In the genomic region with DNA sequence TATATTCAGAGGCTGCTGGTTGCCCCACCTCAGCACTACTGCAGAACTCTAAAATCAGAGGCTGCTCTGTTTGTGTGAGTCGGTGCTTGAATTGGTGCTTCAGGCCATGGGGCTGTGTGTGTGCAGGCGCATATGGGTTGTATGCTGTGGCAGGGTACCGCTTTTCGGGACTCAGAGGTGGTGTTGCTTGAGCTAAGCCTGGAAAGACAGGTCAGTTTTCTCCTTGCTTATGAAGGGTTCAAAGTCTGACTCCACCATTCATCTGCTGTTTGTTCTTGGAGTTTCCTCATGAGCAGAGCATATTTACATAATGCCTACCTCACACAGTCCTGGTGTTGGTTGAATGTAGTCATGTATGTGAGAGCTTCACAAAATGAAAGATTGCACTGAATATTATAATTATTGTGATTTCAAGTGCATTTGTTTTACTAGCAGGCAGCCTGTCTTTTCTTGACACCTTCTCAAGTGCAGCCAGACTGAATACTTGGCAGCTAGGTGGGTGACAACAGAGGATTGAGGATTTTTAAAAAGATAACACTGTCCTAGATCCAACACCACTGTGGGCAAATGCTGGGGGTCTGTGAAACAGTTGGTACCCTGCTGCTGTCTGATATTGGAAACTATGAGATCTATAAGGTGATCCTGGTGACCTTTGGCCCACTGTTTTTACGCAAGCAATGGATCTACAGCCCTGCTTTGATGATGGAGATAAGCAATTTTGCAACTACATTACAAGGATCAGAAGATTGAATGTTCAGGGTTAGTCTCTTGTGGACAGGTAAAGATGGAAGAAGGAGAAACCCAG, we compare ENCODE assay signal across 32 cellular contexts. TPM values are rescaled to one million over a fixed set of nuclear protein-coding genes. Genes with fewer than 3 reads are reported as not detected.
DNase-seq lines count a peak whose midpoint lies in the region; ATAC-seq, FAIRE-seq and TF ChIP-seq lines count a peak whose summit lies in the region.
"Had no signal": no experiment of that assay in that cellular context is flagged by ENCODE, and none has a peak within 500 bp of the region (broad histone marks: within the 10 kb centered on the region; RNA-seq: fewer than 3 reads in every experiment).

No MANE protein-coding gene starts in this region.

- TF ChIP-seq POLR2A in body of pancreas (IDR thresholded peaks at IDR 0.05), result peak in 2 of 3 donors; percentile 33 to 36

- no peaks in the 10 kb centered on the region for H3K27me3 Mint-ChIP-seq in stimulated activated naive CD8-positive, alpha-beta T cell treated with anti-CD3 and anti-CD28 coated beads, Interleukin-15, amount 100 ng/mL, for 72 hours
- H3K27me3 Mint-ChIP-seq: activated T-cell treated with anti-CD3 and anti-CD28 coated beads, Interleukin-2, amount 50 U/mL, for 24 hours; stimulated activated naive B cell treated with anti-CD40 and anti-IgM and Interleukin-4, amounts not matched to agents 10 μg/mL and 1 μg/mL and 100 μg/mL, for 72 hours had no signal

- H3K4me1 ChIP-seq in body of pancreas (peaks cover 60% of the 10 kb centered on the region), lower lobe of right lung (peaks cover 34% of the 10 kb centered on the region), small intestine (ENCODE audit: control insufficient read depth in 2 of 2, insufficient read depth in 1 of 2, low read depth in 1 of 2, low read length in 1 of 2) (no peaks in the 10 kb centered on the region)

- TF ChIP-seq CTCF in body of pancreas (IDR thresholded peaks at IDR 0.05) (no peak), lower lobe of right lung (IDR thresholded peaks at IDR 0.05) (no peak)

- H3K4me3 ChIP-seq in body of pancreas, result no peak overlapping the region
- peak overlapping the region; percentile 81 for H3K4me3 ChIP-seq in lower lobe of right lung
- no peak overlapping the region for H3K4me3 ChIP-seq in small intestine (ENCODE audit: low read depth in 1 of 2, low read length in 2 of 2)
- H3K4me3 ChIP-seq: coronary artery had no signal

- H3K27ac Mint-ChIP-seq in stimulated activated naive CD8-positive, alpha-beta T cell treated with anti-CD3 and anti-CD28 coated beads, Interleukin-15, amount 100 ng/mL, for 72 hours, result no peak overlapping the region
- H3K27ac Mint-ChIP-seq: activated T-cell treated with anti-CD3 and anti-CD28 coated beads, Interleukin-2, amount 50 U/mL, for 24 hours; CD8-positive, alpha-beta T cell; immature natural killer cell; stimulated activated naive B cell treated with anti-CD40 and anti-IgM and Interleukin-4, amounts not matched to agents 10 μg/mL and 1 μg/mL and 100 μg/mL, for 72 hours had no signal

- no peaks in the 10 kb centered on the region for H3K9me3 ChIP-seq in body of pancreas
- no peaks in the 10 kb centered on the region for H3K9me3 ChIP-seq in lower lobe of right lung
- no peaks in the 10 kb centered on the region for H3K9me3 ChIP-seq in small intestine (ENCODE audit: control insufficient read depth, low read depth)
- H3K9me3 ChIP-seq: esophagus squamous epithelium, SK-N-SH had no signal

- intact Hi-C loops in body of pancreas (cut with DNase I), result no loop called here
- intact Hi-C loops in lower lobe of right lung (cut with DNase I), result no loop called here

- WGBS in body of pancreas, 2 donors, result 31 to 41% methylated on average over 5 of the region's 5 CpGs
- WGBS in small intestine, 3 donors, result 20 to 68% (median 34%) methylated on average over 5 of the region's 5 CpGs

- no peak overlapping the region for H3K4me3 Mint-ChIP-seq in stimulated activated naive CD8-positive, alpha-beta T cell treated with anti-CD3 and anti-CD28 coated beads, Interleukin-15, amount 100 ng/mL, for 72 hours
- H3K4me3 Mint-ChIP-seq: activated T-cell treated with anti-CD3 and anti-CD28 coated beads, Interleukin-2, amount 50 U/mL, for 24 hours; CD8-positive, alpha-beta T cell; immature natural killer cell; stimulated activated naive B cell treated with anti-CD40 and anti-IgM and Interleukin-4, amounts not matched to agents 10 μg/mL and 1 μg/mL and 100 μg/mL, for 72 hours had no signal

- DNase-seq in HT-29 (ENCODE audit: low spot score) (peak; percentile 56), body of pancreas (peak; percentile 38 to 67 (median 44)), lower lobe of right lung (no peak), small intestine (peak; percentile 91), NCI-H2227 treated with DMSO at 0.1 percent for 48 hours (lab: John Stamatoyannopoulos, UW) (no peak)
- no peak for DNase-seq in stimulated activated naive CD8-positive, alpha-beta T cell treated with anti-CD3 and anti-CD28 coated beads, Interleukin-15, amount 100 ng/mL, for 72 hours
- DNase-seq: activated CD4-positive, alpha-beta T cell treated with anti-CD3 and anti-CD28 coated beads for 4 hours; activated T-cell treated with anti-CD3 and anti-CD28 coated beads, Interleukin-2, amount 50 U/mL, for 24 hours; CD8-positive, alpha-beta T cell; DMS153; esophagus squamous epithelium; GDM1; hippocampal formation; immature natural killer cell; NCI-H1105; NCI-H2029; NCI-H226; NCI-H748 treated with DMSO at 0.1 percent for 48 hours; SK-N-SH; stimulated activated CD4-positive, alpha-beta T cell treated with anti-CD3 and anti-CD28 coated beads, Interleukin-4, amount 100 ng/mL, for 24 hours; stimulated activated naive B cell treated with anti-CD40 and anti-IgM and Interleukin-4, amounts not matched to agents 10 μg/mL and 1 μg/mL and 100 μg/mL, for 72 hours; T-helper 2 cell had no signal

- ATAC-seq in body of pancreas (peak; percentile 37), lower lobe of right lung (no peak), HG02981 (IDR thresholded peaks at IDR 0.05; ENCODE audit: unreplicated experiment) (no peak), HG03159 (IDR thresholded peaks at IDR 0.05; ENCODE audit: unreplicated experiment) (no peak)
- no peak for ATAC-seq in stimulated activated naive CD8-positive, alpha-beta T cell treated with anti-CD3 and anti-CD28 coated beads, Interleukin-15, amount 100 ng/mL, for 72 hours
- ATAC-seq: CD8-positive, alpha-beta T cell; stimulated activated naive B cell treated with anti-CD40 and anti-IgM and Interleukin-4, amounts not matched to agents 10 μg/mL and 1 μg/mL and 100 μg/mL, for 72 hours had no signal

- H3K36me3 ChIP-seq in body of pancreas (replicated peaks in 1 of 2; ENCODE audit: insufficient read depth in 1 of 2, low read depth in 2 of 2), result no peaks in the 10 kb centered on the region
- H3K36me3 ChIP-seq in lower lobe of right lung, result peaks cover 4% of the 10 kb centered on the region
- H3K36me3 ChIP-seq in small intestine (ENCODE audit: control insufficient read depth in 2 of 2, insufficient read depth in 2 of 2, low read length in 2 of 2), result no peaks in the 10 kb centered on the region
- H3K36me3 ChIP-seq: esophagus squamous epithelium had no signal

- no peak for FAIRE-seq in small intestine (lab: Jason Lieb, UNC)
- FAIRE-seq: frontal cortex, H1 had no signal

- no peaks in the 10 kb centered on the region for H3K9me3 Mint-ChIP-seq in stimulated activated naive CD8-positive, alpha-beta T cell treated with anti-CD3 and anti-CD28 coated beads, Interleukin-15, amount 100 ng/mL, for 72 hours
- H3K9me3 Mint-ChIP-seq: activated T-cell treated with anti-CD3 and anti-CD28 coated beads, Interleukin-2, amount 50 U/mL, for 24 hours; CD8-positive, alpha-beta T cell; immature natural killer cell; stimulated activated naive B cell treated with anti-CD40 and anti-IgM and Interleukin-4, amounts not matched to agents 10 μg/mL and 1 μg/mL and 100 μg/mL, for 72 hours had no signal

- peak overlapping the region; percentile 58 to 99 (median 97) for H3K27ac ChIP-seq in body of pancreas
- no peak overlapping the region for H3K27ac ChIP-seq in lower lobe of right lung
- H3K27ac ChIP-seq in small intestine (ENCODE audit: low read depth in 1 of 2, low read length in 1 of 2), result peak overlapping the region; percentile 73 to 79
- H3K27ac ChIP-seq: esophagus squamous epithelium had no signal

- no peaks in the 10 kb centered on the region for H3K27me3 ChIP-seq in body of pancreas
- no peaks in the 10 kb centered on the region for H3K27me3 ChIP-seq in lower lobe of right lung (ENCODE audit: low read depth)
- H3K27me3 ChIP-seq in small intestine (ENCODE audit: control insufficient read depth in 2 of 2, insufficient read depth in 2 of 2, low read length in 2 of 2), result no peaks in the 10 kb centered on the region
- H3K27me3 ChIP-seq: esophagus squamous epithelium had no signal

- peaks cover 9% of the 10 kb centered on the region for H3K4me1 Mint-ChIP-seq in stimulated activated naive CD8-positive, alpha-beta T cell treated with anti-CD3 and anti-CD28 coated beads, Interleukin-15, amount 100 ng/mL, for 72 hours

RNA-seq across cellular contexts. Expression of a gene that starts 1.0 kb away (rescaled TPM):
- 0.57 and 4.0 TPM in 2 replicates for total RNA-seq in HT-29 (2014; rRNA removed; shearing (Covaris generic))
- total RNA-seq in body of pancreas (10 to 100 TPM; 24.1 to 28.0 TPM), lower lobe of right lung (29.3 TPM)
- polyA plus RNA-seq in small intestine, result 10 to 100 TPM; 13.4 to 24.9 (median 16.8) TPM

RNA-seq across cellular contexts. Expression of a gene that starts 3.2 kb away (rescaled TPM):
- total RNA-seq in HT-29 (2014; rRNA removed; shearing (Covaris generic)), result 6.6 and 8.7 TPM in 2 replicates
- total RNA-seq in body of pancreas (10 to 100 TPM; 41.8 to 47.5 TPM), lower lobe of right lung (41.0 TPM)
- polyA plus RNA-seq in small intestine, result 10 to 100 TPM in 2 of 3 donors, 1 to 10 TPM in 1; 8.1 to 44.2 (median 18.1) TPM

RNA-seq across cellular contexts. Expression of a gene that starts 46.1 kb away (rescaled TPM):
- not detected in 2 replicates for total RNA-seq in HT-29 (2014; rRNA removed; shearing (Covaris generic))
- total RNA-seq in body of pancreas (not detected), lower lobe of right lung (not detected)
- polyA plus RNA-seq in small intestine, result not detected
- total RNA-seq: activated CD8-positive, alpha-beta memory T cell treated with anti-CD3 and anti-CD28 coated beads for 36 hours; CD8-positive, alpha-beta T cell; esophagus squamous epithelium; frontal cortex; H1; LHCN-M2; lower leg skin; myocyte had no signal
- polyA plus RNA-seq: H1, immature natural killer cell, SK-N-SH, thymus had no signal

RNA-seq across cellular contexts. Expression of a gene that starts 58.1 kb away (rescaled TPM):
- not detected in 2 replicates for total RNA-seq in HT-29 (2014; rRNA removed; shearing (Covaris generic))
- total RNA-seq in body of pancreas (not detected), lower lobe of right lung (not detected)
- not detected for polyA plus RNA-seq in small intestine
- total RNA-seq: activated CD8-positive, alpha-beta memory T cell treated with anti-CD3 and anti-CD28 coated beads for 36 hours; CD8-positive, alpha-beta T cell; esophagus squamous epithelium; frontal cortex; H1; LHCN-M2; lower leg skin; myocyte had no signal
- polyA plus RNA-seq: immature natural killer cell, SK-N-SH had no signal

Comparison
In these comparisons a context has a peak if more than half of its experiments do, and no peak if none do; other contexts are left out.
1. DNase-seq: peak in HT-29 (single experiment), body of pancreas (4 of 4) and small intestine (single experiment); none in lower lobe of right lung (single experiment), stimulated activated naive CD8-positive, alpha-beta T cell treated with anti-CD3 and anti-CD28 coated beads, Interleukin-15, amount 100 ng/mL, for 72 hours (0 of 2) and NCI-H2227 treated with DMSO at 0.1 percent for 48 hours (single experiment).